In the genomic region with DNA sequence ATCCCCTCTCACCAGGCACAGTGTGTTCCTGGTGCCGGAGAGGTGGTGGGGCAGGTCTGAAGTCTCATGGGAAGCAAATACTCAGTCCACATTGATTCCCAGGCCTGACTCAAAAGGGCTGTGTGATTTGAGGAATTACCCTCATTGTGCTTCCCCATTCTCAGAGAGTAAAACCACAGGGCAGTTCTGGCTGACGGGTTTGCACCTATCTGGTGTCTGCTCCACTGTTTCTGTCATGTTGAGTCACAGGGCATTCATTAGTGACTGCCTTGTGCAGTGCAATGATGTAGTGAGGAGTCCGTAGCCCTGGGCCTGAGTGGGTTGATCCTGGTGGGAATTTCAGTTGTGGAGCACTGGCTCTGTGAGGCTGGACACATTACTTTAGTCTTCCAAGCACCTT, we compare ENCODE assay signal across 9 cellular contexts.
A peak's percentile ranks its signal among the peaks of the same experiment; 100 is the strongest.
DNase-seq lines count a peak whose midpoint lies in the region; ATAC-seq and TF ChIP-seq lines count a peak whose summit lies in the region.
"Had no signal": no experiment of that assay in that cellular context is flagged by ENCODE, and none has a peak within 500 bp of the region (broad histone marks: within the 10 kb centered on the region; RNA-seq: fewer than 3 reads in every experiment).

No MANE protein-coding gene starts in this region.

- H3K27ac ChIP-seq in neural progenitor cell, result no peak overlapping the region

- no peaks in the 10 kb centered on the region for H4K20me1 ChIP-seq in neural progenitor cell (ENCODE audit: low read depth)

- no peaks in the 10 kb centered on the region for H3K9me3 ChIP-seq in neural progenitor cell (ENCODE audit: low read depth)

- H3K4me3 Mint-ChIP-seq in type B pancreatic cell (no peak overlapping the region), neural progenitor cell (no peak overlapping the region)

- H3F3A ChIP-seq in neural progenitor cell (ENCODE audit: low read depth), result no peaks in the 10 kb centered on the region

- DNase-seq in epithelial cell of esophagus (ENCODE audit: low read depth) (peak; percentile 73), type B pancreatic cell (ENCODE audit: extremely low spot score, unreplicated experiment) (no peak), neural progenitor cell (ENCODE audit: low spot score) (no peak), cerebellum (ENCODE audit: low spot score) (no peak)
- DNase-seq in NK-92 treated with Interleukin-12 subunit alpha and Interleukin-12 subunit beta, amount 100 ng/mL, for 24 hours (lab: John Stamatoyannopoulos, UW), result no peak

- no peaks in the 10 kb centered on the region for H3K79me2 ChIP-seq in neural progenitor cell (ENCODE audit: low read depth)

- no peaks in the 10 kb centered on the region for H3K27me3 ChIP-seq in neural progenitor cell

- peaks cover 3% of the 10 kb centered on the region for H3K4me1 ChIP-seq in neural progenitor cell

- H3K9me3 Mint-ChIP-seq in type B pancreatic cell (peaks cover 3% of the 10 kb centered on the region), neural progenitor cell (no peaks in the 10 kb centered on the region)

- TF ChIP-seq CTCF in epithelial cell of esophagus (IDR thresholded peaks at IDR 0.05; ENCODE audit: insufficient read depth, low read depth, low read length, missing control alignments) (no peak), type B pancreatic cell (conservative IDR thresholded peaks at IDR 0.05) (no peak), neural progenitor cell (IDR thresholded peaks at IDR 0.05) (no peak)

- no peaks in the 10 kb centered on the region for H3K36me3 ChIP-seq in neural progenitor cell

- H3K36me3 Mint-ChIP-seq in type B pancreatic cell, result no peaks in the 10 kb centered on the region
- H3K36me3 Mint-ChIP-seq in neural progenitor cell, result no peaks in the 10 kb centered on the region

- no peak overlapping the region for H3K4me2 ChIP-seq in neural progenitor cell

- ATAC-seq in GM18498 (IDR thresholded peaks at IDR 0.05; ENCODE audit: unreplicated experiment) (peak; percentile 89), GM21447 (IDR thresholded peaks at IDR 0.05; ENCODE audit: unreplicated experiment) (peak; percentile 85), HG03460 (IDR thresholded peaks at IDR 0.05; ENCODE audit: unreplicated experiment) (peak; percentile 87)
- ATAC-seq: Panc1 had no signal

- H3K27ac Mint-ChIP-seq in type B pancreatic cell, result no peak overlapping the region
- H3K27ac Mint-ChIP-seq in neural progenitor cell, result no peak overlapping the region

- H3K4me1 Mint-ChIP-seq in type B pancreatic cell (ENCODE audit: unreplicated experiment), result peaks cover 4% of the 10 kb centered on the region
- no peaks in the 10 kb centered on the region for H3K4me1 Mint-ChIP-seq in neural progenitor cell

- H3K9ac ChIP-seq in neural progenitor cell, result no peak overlapping the region

- H3K27me3 Mint-ChIP-seq in type B pancreatic cell (no peaks in the 10 kb centered on the region), neural progenitor cell (ENCODE audit: insufficient read depth, low read depth) (peaks cover 4% of the 10 kb centered on the region)

- H2AFZ ChIP-seq in neural progenitor cell (replicated peaks), result no peak overlapping the region

- no peak overlapping the region for H3K4me3 ChIP-seq in epithelial cell of esophagus (ENCODE audit: low read length)
- H3K4me3 ChIP-seq in neural progenitor cell, result no peak overlapping the region
